Comparison of ENCODE assay signal across 34 cellular contexts in the genomic region with DNA sequence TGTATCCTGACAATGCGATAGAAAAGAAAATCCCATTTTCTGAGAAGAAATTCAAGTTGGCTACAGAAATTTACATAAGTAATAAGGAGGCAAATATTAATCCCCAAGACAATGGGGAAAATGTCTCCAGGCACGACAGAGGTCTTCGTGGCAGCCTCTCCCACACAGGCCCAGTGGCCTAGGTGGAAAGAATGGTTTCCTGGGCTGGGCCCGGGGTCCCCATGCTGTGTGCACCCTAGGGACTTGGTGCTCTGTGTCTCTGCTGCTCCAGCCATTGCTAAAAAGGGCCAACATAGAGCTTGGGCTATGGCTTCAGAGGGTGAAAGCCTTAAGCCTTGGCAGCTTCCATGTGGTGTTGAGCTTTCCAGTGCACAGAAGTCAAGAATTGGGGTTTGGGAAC.
"Had no signal": no experiment of that assay in that cellular context is flagged by ENCODE, and none has a peak within 500 bp of the region (broad histone marks: within the 10 kb centered on the region; RNA-seq: fewer than 3 reads in every experiment).

No MANE protein-coding gene starts in this region.

- DNase-seq: Karpas-422, Kasumi-1, MG63, MM.1S, MV-4-11, NCI-H1048, NCI-H1092, NCI-H1092 treated with DMSO at 0.1 percent for 48 hours, NCI-H1105, NCI-H1105 treated with DMSO at 0.1 percent for 48 hours, NCI-H1417, NCI-H1417 treated with DMSO at 0.1 percent for 48 hours, NCI-H1436, NCI-H1436 treated with DMSO at 0.1 percent for 48 hours, NCI-H146, NCI-H1694, NCI-H1694 treated with DMSO at 0.1 percent for 48 hours, NCI-H187, NCI-H187 treated with DMSO at 0.1 percent for 48 hours, NCI-H1930, NCI-H2029, NCI-H2029 treated with DMSO at 0.1 percent for 48 hours, NCI-H2081, NCI-H2081 treated with DMSO at 0.1 percent for 48 hours, NCI-H2107, NCI-H2171, NCI-H2171 treated with DMSO at 0.1 percent for 48 hours, NCI-H2227 treated with DMSO at 0.1 percent for 48 hours, NCI-H226, NCI-H345, NCI-H446, NCI-H446 treated with DMSO at 0.1 percent for 48 hours, NCI-H510A, NCI-H510A treated with DMSO at 0.1 percent for 48 hours had no signal

- H3K36me3 ChIP-seq: MG63 had no signal

- H3K4me3 ChIP-seq: MG63 had no signal
